In the genomic region with DNA sequence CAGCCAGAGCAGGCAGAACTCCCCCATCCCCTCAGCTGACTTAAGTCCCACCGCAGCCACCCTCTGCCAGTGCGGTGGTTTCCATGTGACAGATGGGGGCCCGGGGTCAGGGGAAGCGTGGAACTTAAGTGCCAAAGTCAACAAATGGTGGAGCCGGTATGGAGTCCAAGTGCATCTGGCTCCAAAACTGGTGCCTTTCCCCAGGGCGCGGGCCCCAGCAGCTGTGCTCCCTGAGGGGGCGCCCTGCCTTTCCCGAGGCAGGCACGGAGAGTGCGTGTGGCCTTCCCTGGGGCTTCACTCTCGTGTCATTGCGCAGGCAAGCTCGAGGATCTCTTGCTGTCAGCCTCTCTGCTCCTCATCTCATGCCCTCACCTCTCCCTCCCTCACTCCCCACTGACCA, we compare ENCODE assay signal across 19 cellular contexts. TPM values are rescaled to one million over a fixed set of nuclear protein-coding genes. Genes with fewer than 3 reads are reported as not detected.
DNase-seq lines count a peak whose midpoint lies in the region; ATAC-seq, FAIRE-seq and TF ChIP-seq lines count a peak whose summit lies in the region.
"Had no signal": no experiment of that assay in that cellular context is flagged by ENCODE, and none has a peak within 500 bp of the region (broad histone marks: within the 10 kb centered on the region; RNA-seq: fewer than 3 reads in every experiment).

No MANE protein-coding gene starts in this region.

- CTCF ChIA-PET in HepG2 (lab: Yijun Ruan, JAX; ENCODE audit: low intra/inter-chr PET ratio, low total read pairs), result no interaction called here
- CTCF ChIA-PET in mammary epithelial cell (lab: Charles Lee; ENCODE audit: low non-redundant PET), result no interaction called here

- H3K27ac Mint-ChIP-seq in effector memory CD8-positive, alpha-beta T cell, result peak overlapping the region; percentile 66 to 77

- no peaks in the 10 kb centered on the region for H3K27me3 Mint-ChIP-seq in effector memory CD8-positive, alpha-beta T cell

- H3K9ac ChIP-seq in HepG2 (ENCODE audit: insufficient read depth, low read depth, low read length), result no peak overlapping the region
- no peak overlapping the region for H3K9ac ChIP-seq in mammary epithelial cell (ENCODE audit: insufficient read depth, low read length)
- H3K9ac ChIP-seq: GM23248 had no signal

- FAIRE-seq in HepG2 (lab: Jason Lieb, UNC), result no peak
- FAIRE-seq: G401.6 had no signal

- no peak for TF ChIP-seq POLR2A in HepG2 (IDR thresholded peaks at IDR 0.05; ENCODE audit: insufficient read depth in 1 of 2, low read depth in 2 of 2, low read length in 2 of 2)

- H3K79me2 ChIP-seq in HepG2 (ENCODE audit: insufficient read depth, low read length) (no peaks in the 10 kb centered on the region), mammary epithelial cell (ENCODE audit: insufficient read depth, low read length) (no peaks in the 10 kb centered on the region)

- no peak overlapping the region for H3K4me3 Mint-ChIP-seq in effector memory CD8-positive, alpha-beta T cell

- H3K9me3 Mint-ChIP-seq in effector memory CD8-positive, alpha-beta T cell, result no peaks in the 10 kb centered on the region

- H3K36me3 ChIP-seq in HepG2 (replicated peaks in 1 of 2; ENCODE audit: control insufficient read depth in 1 of 2, insufficient read depth in 2 of 2, low read length in 2 of 2) (peaks cover 0 to 6% of the 10 kb centered on the region in 2 experiments; a peak in 3 of 5 replicates), mammary epithelial cell (ENCODE audit: insufficient read depth, low read length) (no peaks in the 10 kb centered on the region)

- H3K27me3 ChIP-seq in HepG2 (ENCODE audit: control insufficient read depth in 1 of 2, insufficient read depth in 2 of 2, low read length in 2 of 2) (no peaks in the 10 kb centered on the region), mammary epithelial cell (ENCODE audit: insufficient read depth, low read length) (no peaks in the 10 kb centered on the region)

- DNase-seq in NCI-H2171 (lab: John Stamatoyannopoulos, UW) (peak; percentile 5), NCI-H2171 treated with DMSO at 0.1 percent for 48 hours (lab: John Stamatoyannopoulos, UW) (no peak), DMS 273 (lab: John Stamatoyannopoulos, UW; ENCODE audit: unreplicated experiment) (peak; percentile 68), NCI-H524 treated with DMSO at 0.1 percent for 48 hours (lab: John Stamatoyannopoulos, UW) (peak; percentile 53), HepG2 (ENCODE audit: low spot score) (no peak), mammary epithelial cell (no peak)
- DNase-seq in effector memory CD8-positive, alpha-beta T cell, result no peak
- no peak for DNase-seq in central memory CD4-positive, alpha-beta T cell
- DNase-seq: AML-193, GM23248, NCI-H1105 treated with DMSO at 0.1 percent for 48 hours, NCI-H187, NCI-H774, PC-9, SIG-M5 had no signal

- intact Hi-C loops in HepG2 (cut with micrococcal nuclease; ENCODE audit: unreplicated experiment) (no loop called here), mammary epithelial cell (cut with micrococcal nuclease) (no loop called here)

- H2AFZ ChIP-seq in HepG2 (ENCODE audit: low read length), result no peak overlapping the region
- no peak overlapping the region for H2AFZ ChIP-seq in mammary epithelial cell (ENCODE audit: low read depth, low read length)
- H2AFZ ChIP-seq: GM23248, PC-9 had no signal

- H3K4me3 ChIP-seq in HepG2 (replicated peaks in 1 of 3; ENCODE audit: insufficient read depth in 1 of 3, low read depth in 2 of 3, low read length in 3 of 3) (no peak overlapping the region), mammary epithelial cell (replicated peaks in 1 of 3; ENCODE audit: insufficient read depth in 1 of 3, low read depth in 2 of 3, low read length in 3 of 3) (no peak overlapping the region)
- H3K4me3 ChIP-seq: GM23248, PC-9 had no signal

- no peak for ATAC-seq in effector memory CD8-positive, alpha-beta T cell (replicated peaks)
- ATAC-seq in HepG2, result no peak
- ATAC-seq: HCT116 had no signal

- peaks cover 8% of the 10 kb centered on the region for H3K4me1 ChIP-seq in HepG2 (ENCODE audit: insufficient read depth, low read length)
- H3K4me1 ChIP-seq in mammary epithelial cell (ENCODE audit: insufficient read depth, low read length), result peaks cover 3% of the 10 kb centered on the region

- H3K4me1 Mint-ChIP-seq in effector memory CD8-positive, alpha-beta T cell (ENCODE audit: low read depth in 2 of 2), result peaks cover 20 to 27% of the 10 kb centered on the region in 2 donors

- H3K27ac ChIP-seq in HepG2 (ENCODE audit: extremely low read length, insufficient read depth, low read length), result no peak overlapping the region
- H3K27ac ChIP-seq in mammary epithelial cell (ENCODE audit: insufficient read depth, low read depth, low read length), result no peak overlapping the region
- H3K27ac ChIP-seq: 22Rv1, GM23248, PC-9, RWPE1 had no signal

- TF ChIP-seq CTCF in HepG2 (CRISPR knock-in tag; IDR thresholded peaks at IDR 0.05) (no peak), mammary epithelial cell (conservative IDR thresholded peaks at IDR 0.05 in 1 of 2, IDR thresholded peaks at IDR 0.05 in 1 of 2; ENCODE audit: extremely low read depth in 1 of 2, insufficient read depth in 1 of 2, low read depth in 1 of 2, low read length in 2 of 2) (no peak)

- TF ChIP-seq RAD21 in HepG2 (CRISPR knock-in tag; IDR thresholded peaks at IDR 0.05), result no peak

- TF ChIP-seq EP300 in HepG2 (IDR thresholded peaks at IDR 0.05; ENCODE audit: low read depth in 2 of 2, low read length in 2 of 2) (no peak), HepG2 (CRISPR knock-in tag; IDR thresholded peaks at IDR 0.05; ENCODE audit: borderline replicate concordance) (no peak)

- POLR2A ChIA-PET in HepG2 (lab: Yijun Ruan, JAX), result no interaction called here

- no peaks in the 10 kb centered on the region for H3K9me3 ChIP-seq in HepG2 (ENCODE audit: low read length)
- no peaks in the 10 kb centered on the region for H3K9me3 ChIP-seq in mammary epithelial cell (replicated peaks; ENCODE audit: insufficient read depth, low read length)

- H3K36me3 Mint-ChIP-seq in effector memory CD8-positive, alpha-beta T cell (ENCODE audit: insufficient read depth), result peaks cover 14% of the 10 kb centered on the region

- dilution Hi-C loops in mammary epithelial cell (cut with HindIII; ENCODE audit: low sequenced_read_pairs), result no loop called here

- 83% methylated on average over 13 of the region's 14 CpGs for WGBS in HepG2 (ENCODE audit: low lambda C conversion rate)
- WGBS in mammary epithelial cell (ENCODE audit: low coverage, missing lambda C conversion rate), result 82% methylated on average over 11 of the region's 14 CpGs

- BruUV-seq in HepG2 (replicated peaks; lab: Mats Ljungman, UMichigan) (no TSS peak), mammary epithelial cell (replicated peaks; lab: Mats Ljungman, UMichigan) (no TSS peak)

- H3K4me2 ChIP-seq in HepG2 (ENCODE audit: low read depth, low read length) (no peak overlapping the region), mammary epithelial cell (ENCODE audit: insufficient read depth, low read depth, low read length) (no peak overlapping the region)
- H3K4me2 ChIP-seq: PC-9 had no signal

- H4K20me1 ChIP-seq in HepG2 (ENCODE audit: insufficient read depth, low read length) (no peaks in the 10 kb centered on the region), mammary epithelial cell (ENCODE audit: insufficient read depth, low read length) (no peaks in the 10 kb centered on the region)

- in situ Hi-C loops in HepG2 (cut with HindIII; ENCODE audit: extremely low pct_ligation_motif_present, low pct_unique_long_range_greater_than_20kb), result no loop called here
- in situ Hi-C loops in mammary epithelial cell (cut with MboI; ENCODE audit: low sequenced_read_pairs in 2 of 2), result no loop called here

TF ChIP-seq in HepG2, 621 proteins besides CTCF, POLR2A, EP300 and RAD21 (continues in another document):
- no peak for TF ChIP-seq PAWR (CRISPR knock-in tag; IDR thresholded peaks at IDR 0.05; ENCODE audit: borderline replicate concordance)
- TF ChIP-seq, protein P1, sequence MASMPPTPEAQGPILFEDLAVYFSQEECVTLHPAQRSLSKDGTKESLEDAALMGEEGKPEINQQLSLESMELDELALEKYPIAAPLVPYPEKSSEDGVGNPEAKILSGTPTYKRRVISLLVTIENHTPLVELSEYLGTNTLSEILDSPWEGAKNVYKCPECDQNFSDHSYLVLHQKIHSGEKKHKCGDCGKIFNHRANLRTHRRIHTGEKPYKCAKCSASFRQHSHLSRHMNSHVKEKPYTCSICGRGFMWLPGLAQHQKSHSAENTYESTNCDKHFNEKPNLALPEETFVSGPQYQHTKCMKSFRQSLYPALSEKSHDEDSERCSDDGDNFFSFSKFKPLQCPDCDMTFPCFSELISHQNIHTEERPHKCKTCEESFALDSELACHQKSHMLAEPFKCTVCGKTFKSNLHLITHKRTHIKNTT (CRISPR knock-in tag; IDR thresholded peaks at IDR 0.05), result no peak

RNA-seq across cellular contexts. Expression of a gene that starts 33.8 kb away (rescaled TPM):
- total RNA-seq in HepG2 (2016; rRNA removed; fragmentation: Illumina TruSeq; extraction: Trizol), result not detected in 2 replicates
- total RNA-seq in HepG2 (2016; cell fraction: cytosol; rRNA removed; fragmentation: Illumina TruSeq; extraction: Trizol; ENCODE audit: low read depth), result not detected in 2 replicates
- not detected in 2 replicates for total RNA-seq in HepG2 (2016; cell fraction: insoluble cytoplasmic fraction; rRNA removed; fragmentation: Illumina TruSeq; extraction: Trizol)
- not detected in 2 replicates for total RNA-seq in HepG2 (2016; cell fraction: membrane; rRNA removed; fragmentation: Illumina TruSeq; extraction: Trizol)
- not detected in 2 replicates for total RNA-seq in HepG2 (2016; cell fraction: nucleus; rRNA removed; fragmentation: Illumina TruSeq; extraction: Trizol)
- polyA plus RNA-seq in HepG2 (2011; rRNA removed), result not detected in 2 replicates
- polyA plus RNA-seq in HepG2 (2011; cell fraction: cytosol; rRNA removed), result not detected in 2 replicates
- polyA plus RNA-seq in HepG2 (2011; cell fraction: nucleus; rRNA removed), result not detected in 2 replicates
- polyA plus RNA-seq in HepG2 (2012), result not detected in 2 replicates
- polyA plus RNA-seq in HepG2 (2016; cell fraction: cytosol; fragmentation: Illumina TruSeq; extraction: Trizol; ENCODE audit: low read depth), result not detected in 2 replicates
- not detected in 2 replicates for polyA plus RNA-seq in HepG2 (2016; cell fraction: insoluble cytoplasmic fraction; fragmentation: Illumina TruSeq; extraction: Trizol; ENCODE audit: low read depth)
- polyA plus RNA-seq in HepG2 (2016; cell fraction: membrane; fragmentation: Illumina TruSeq; extraction: Trizol; ENCODE audit: low read depth), result not detected in 2 replicates
- not detected in 2 replicates for polyA plus RNA-seq in HepG2 (2016; cell fraction: nucleus; fragmentation: Illumina TruSeq; extraction: Trizol; ENCODE audit: insufficient read depth, low read depth)
- polyA minus RNA-seq in HepG2 (2011; rRNA and poly(A)+ RNA removed; ENCODE audit: low replicate concordance), result not detected in 2 replicates
- polyA minus RNA-seq in HepG2 (2011; cell fraction: cytosol; rRNA and poly(A)+ RNA removed), result not detected in 2 replicates
- polyA minus RNA-seq in HepG2 (2011; cell fraction: nucleus; rRNA and poly(A)+ RNA removed), result not detected in 2 replicates
- not detected for total RNA-seq in mammary epithelial cell
- not detected for polyA plus RNA-seq in mammary epithelial cell
- polyA minus RNA-seq in mammary epithelial cell, result not detected
- total RNA-seq: GM23248, PC-9 had no signal
- polyA plus RNA-seq: GM23248 had no signal

Comparison
In these comparisons a context has a peak if more than half of its experiments do, and no peak if none do; other contexts are left out.
1. DNase-seq: peak in NCI-H2171 (single experiment), DMS 273 (single experiment) and NCI-H524 treated with DMSO at 0.1 percent for 48 hours (single experiment); none in NCI-H2171 treated with DMSO at 0.1 percent for 48 hours (single experiment), effector memory CD8-positive, alpha-beta T cell (0 of 3), HepG2 (single experiment), mammary epithelial cell (single experiment) and central memory CD4-positive, alpha-beta T cell (single experiment).